In the genomic region with DNA sequence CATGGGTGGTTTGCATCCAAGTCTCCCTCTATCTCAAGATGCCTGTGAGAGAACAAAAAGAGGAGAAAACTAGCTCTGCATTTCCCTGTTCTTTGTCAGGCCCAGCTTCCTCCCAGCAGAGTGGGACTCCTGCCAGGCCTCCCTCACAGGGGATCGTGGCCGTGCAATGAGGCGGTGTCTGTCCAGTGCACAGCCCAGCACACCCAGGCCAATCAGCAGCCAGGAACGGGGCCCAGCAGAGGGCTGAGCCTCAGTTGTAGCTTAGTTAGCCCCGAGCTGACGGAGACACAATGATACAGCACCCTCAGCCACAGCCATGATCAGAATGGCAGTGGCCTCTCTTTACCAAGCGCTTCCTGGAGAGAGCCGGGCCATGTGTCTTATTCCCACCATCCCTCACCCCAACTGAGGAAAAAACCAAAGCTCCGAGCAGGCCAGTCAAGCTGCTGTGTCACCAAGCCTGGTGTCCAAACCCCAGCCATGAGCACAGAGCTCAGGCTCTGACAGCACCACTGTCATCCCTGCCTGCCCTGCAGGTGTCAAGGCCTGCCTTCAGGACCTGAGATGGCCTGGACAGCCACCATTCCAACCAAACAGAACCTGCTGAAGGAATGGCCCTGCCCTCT, we compare ENCODE assay signal across 12 cellular contexts.
A peak's percentile ranks its signal among the peaks of the same experiment; 100 is the strongest.
DNase-seq lines count a peak whose midpoint lies in the region; ATAC-seq and TF ChIP-seq lines count a peak whose summit lies in the region.
"Had no signal": no experiment of that assay in that cellular context is flagged by ENCODE, and none has a peak within 500 bp of the region (broad histone marks: within the 10 kb centered on the region; RNA-seq: fewer than 3 reads in every experiment).

No MANE protein-coding gene starts in this region.

- no peak overlapping the region for H2AFZ ChIP-seq in neuronal stem cell (ENCODE audit: low read length)

- peaks cover 21 to 31% of the 10 kb centered on the region in 2 donors for H3K4me1 ChIP-seq in neuronal stem cell (ENCODE audit: control insufficient read depth in 2 of 2, insufficient read depth in 1 of 2, low read depth in 1 of 2, low read length in 2 of 2)

- peak overlapping the region in 1 of 10 donors; percentile 19 for H3K27ac Mint-ChIP-seq in naive thymus-derived CD8-positive, alpha-beta T cell
- H3K27ac Mint-ChIP-seq in CD14-positive monocyte: peak overlapping the region in 1 of 7 donors; percentile 11
- H3K27ac Mint-ChIP-seq: CD8-positive, alpha-beta T cell; memory B cell had no signal

- intact Hi-C loops in head of caudate nucleus (cut with DNase I): no loop called here
- intact Hi-C loops in CD14-positive monocyte (cut with micrococcal nuclease): no loop called here

- no peak overlapping the region for H3K4ac ChIP-seq in neuronal stem cell (ENCODE audit: low read length)

- no peaks in the 10 kb centered on the region for H3K27me3 ChIP-seq in neuronal stem cell (ENCODE audit: control insufficient read depth in 3 of 3, insufficient read depth in 3 of 3, low read depth in 1 of 3, low read length in 3 of 3)

- no peaks in the 10 kb centered on the region for H3K9me3 Mint-ChIP-seq in naive thymus-derived CD8-positive, alpha-beta T cell
- H3K9me3 Mint-ChIP-seq in CD14-positive monocyte: no peaks in the 10 kb centered on the region
- H3K9me3 Mint-ChIP-seq: CD8-positive, alpha-beta T cell; memory B cell had no signal

- no peak overlapping the region for H4K8ac ChIP-seq in neuronal stem cell (ENCODE audit: low read depth, low read length)

- H3K27ac ChIP-seq in C4-2B (peak overlapping the region; percentile 2; the same call in 1 of the 2 replicates), neuronal stem cell (replicated peaks; ENCODE audit: low read length) (no peak overlapping the region)

- no peak overlapping the region for H3K4me3 Mint-ChIP-seq in naive thymus-derived CD8-positive, alpha-beta T cell
- H3K4me3 Mint-ChIP-seq in CD14-positive monocyte: no peak overlapping the region
- H3K4me3 Mint-ChIP-seq: CD8-positive, alpha-beta T cell; memory B cell had no signal

- H3K36me3 Mint-ChIP-seq in naive thymus-derived CD8-positive, alpha-beta T cell: peaks cover 0 to 3% (median 0%) of the 10 kb centered on the region in 3 donors
- H3K36me3 Mint-ChIP-seq in CD14-positive monocyte: peaks cover 8% of the 10 kb centered on the region in 2 donors

- no peak overlapping the region for H4K91ac ChIP-seq in neuronal stem cell (ENCODE audit: low read depth, low read length, poor library complexity)

- H3K9me3 ChIP-seq in neuronal stem cell (replicated peaks in 1 of 2; ENCODE audit: control insufficient read depth in 2 of 2, insufficient read depth in 1 of 2, low read depth in 1 of 2, low read length in 2 of 2): no peaks in the 10 kb centered on the region

- H3K23ac ChIP-seq in neuronal stem cell (ENCODE audit: low read depth, low read length, poor library complexity): no peak overlapping the region

- H3K18ac ChIP-seq in neuronal stem cell (ENCODE audit: low read length): peak overlapping the region; percentile 1

- no peak overlapping the region for H2BK15ac ChIP-seq in neuronal stem cell (ENCODE audit: low read length)

- no peaks in the 10 kb centered on the region for H3K79me1 ChIP-seq in neuronal stem cell (ENCODE audit: low read depth, low read length)

- no peaks in the 10 kb centered on the region for H3K36me3 ChIP-seq in neuronal stem cell (replicated peaks in 1 of 2; ENCODE audit: control insufficient read depth in 2 of 2, insufficient read depth in 2 of 2, low read length in 2 of 2)

- ATAC-seq in naive thymus-derived CD8-positive, alpha-beta T cell: no peak
- ATAC-seq in HG02642 (IDR thresholded peaks at IDR 0.05; ENCODE audit: poor library complexity, unreplicated experiment): no peak
- ATAC-seq: CD8-positive, alpha-beta T cell had no signal

- TF ChIP-seq CTCF in C4-2B (conservative IDR thresholded peaks at IDR 0.05) (no peak), astrocyte of the spinal cord (IDR thresholded peaks at IDR 0.05; ENCODE audit: low read depth, low read length) (no peak), CD14-positive monocyte (IDR thresholded peaks at IDR 0.05) (no peak)

- H2BK120ac ChIP-seq in neuronal stem cell (ENCODE audit: low read depth, low read length): no peak overlapping the region

- peak overlapping the region; percentile 54 for H2BK5ac ChIP-seq in neuronal stem cell (ENCODE audit: low read length)

- H3K4me3 ChIP-seq in astrocyte of the spinal cord (ENCODE audit: low read depth, low read length) (no peak overlapping the region), neuronal stem cell (ENCODE audit: low read length in 2 of 2) (no peak overlapping the region)

- H3K4me1 Mint-ChIP-seq in naive thymus-derived CD8-positive, alpha-beta T cell: peaks cover 0 to 9% (median 0%) of the 10 kb centered on the region in 4 donors
- H3K4me1 Mint-ChIP-seq in CD14-positive monocyte: peaks cover 4% of the 10 kb centered on the region

- no CpG with 5 or more reads among the region's 9 CpGs for WGBS in neuronal stem cell (ENCODE audit: extremely low coverage in 2 of 2, insufficient read length in 2 of 2, insufficient replicate concordance in 1 of 2), 2 donors

- POLR2A ChIA-PET in naive thymus-derived CD8-positive, alpha-beta T cell (lab: Charles Lee): no interaction called here

- in situ Hi-C loops in astrocyte of the spinal cord (cut with HindIII; ENCODE audit: low sequenced_read_pairs): no loop called here

- H3K14ac ChIP-seq in neuronal stem cell (ENCODE audit: low read length): no peak overlapping the region

- no peak overlapping the region for H3K4me2 ChIP-seq in neuronal stem cell (ENCODE audit: insufficient read depth, low read length, poor library complexity, severe bottlenecking)

- H3K9ac ChIP-seq in neuronal stem cell (ENCODE audit: low read depth, low read length, poor library complexity): peak overlapping the region; percentile 68

- no peaks in the 10 kb centered on the region for H3K27me3 Mint-ChIP-seq in naive thymus-derived CD8-positive, alpha-beta T cell
- no peaks in the 10 kb centered on the region for H3K27me3 Mint-ChIP-seq in CD14-positive monocyte (ENCODE audit: low read depth in 3 of 3)
- H3K27me3 Mint-ChIP-seq: memory B cell had no signal

- H2AK5ac ChIP-seq in neuronal stem cell (ENCODE audit: low read depth, low read length): peak overlapping the region; percentile 30

- H2BK12ac ChIP-seq in neuronal stem cell (ENCODE audit: low read length): no peak overlapping the region

- DNase-seq in astrocyte of the spinal cord (ENCODE audit: low read depth, low spot score) (peak; percentile 56), head of caudate nucleus (peak in 36 of 42 donors; percentile 12 to 77 (median 47)), neuronal stem cell (ENCODE audit: low spot score) (no peak), CD14-positive monocyte (ENCODE audit: low spot score) (no peak)
- no peak for DNase-seq in activated CD8-positive, alpha-beta memory T cell treated with anti-CD3 and anti-CD28 coated beads, Interleukin-2, amount 50 U/mL, for 48 hours
- no peak for DNase-seq in naive thymus-derived CD8-positive, alpha-beta T cell
- DNase-seq: activated T-cell treated with anti-CD3 and anti-CD28 coated beads, Interleukin-2, amount 50 U/mL, for 1 hour; NCI-H187 treated with DMSO at 0.1 percent for 48 hours had no signal

Comparison
In these comparisons a context has a peak if more than half of its experiments do, and no peak if none do; other contexts are left out.
1. DNase-seq: peak in astrocyte of the spinal cord (single experiment) and head of caudate nucleus (36 of 42); none in neuronal stem cell (single experiment), activated CD8-positive, alpha-beta memory T cell treated with anti-CD3 and anti-CD28 coated beads, Interleukin-2, amount 50 U/mL, for 48 hours (single experiment), naive thymus-derived CD8-positive, alpha-beta T cell (0 of 10) and CD14-positive monocyte (single experiment).